ENCODE assay signal across 8 cellular contexts in the genomic region with DNA sequence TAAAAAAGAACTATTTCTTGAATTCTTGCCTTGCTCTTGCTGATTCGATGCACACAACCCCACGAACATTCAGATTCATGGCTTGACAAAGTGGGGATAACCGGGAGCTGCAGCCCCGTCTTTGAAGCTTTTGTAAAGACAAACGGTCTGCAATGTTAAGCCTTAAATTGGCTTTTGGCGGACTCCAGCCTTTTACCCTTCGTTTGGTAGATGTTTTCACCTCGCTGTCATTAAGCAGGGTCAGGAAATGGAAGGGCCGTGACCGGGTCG. TPM values are rescaled to one million over a fixed set of nuclear protein-coding genes. Genes with fewer than 3 reads are reported as not detected.
A peak's percentile ranks its signal among the peaks of the same experiment; 100 is the strongest.
DNase-seq lines count a peak whose midpoint lies in the region; ATAC-seq and TF ChIP-seq lines count a peak whose summit lies in the region.

No MANE protein-coding gene starts in this region.

- peak overlapping the region; percentile 96 to 99 (median 98) for H3K27ac Mint-ChIP-seq in CD8-positive, alpha-beta memory T cell

- peaks cover 33 to 65% (median 49%) of the 10 kb centered on the region in 3 donors for H3K4me1 Mint-ChIP-seq in CD8-positive, alpha-beta memory T cell

- no peak for TF ChIP-seq POLR2A in lower leg skin (IDR thresholded peaks at IDR 0.05)
- no peak for TF ChIP-seq POLR2A in tibial nerve (IDR thresholded peaks at IDR 0.05)

- peaks cover 26% of the 10 kb centered on the region for H3K4me1 ChIP-seq in CD8-positive, alpha-beta memory T cell (ENCODE audit: insufficient read depth, low read length)
- H3K4me1 ChIP-seq in HUES64 (ENCODE audit: insufficient read depth, low read length) (0 out of 2 replicates have a peak, but pooled peaks cover 4% of the 10 kb centered on the region), tibial nerve (peaks cover 0 to 32% (median 13%) of the 10 kb centered on the region in 4 donors)

- peak overlapping the region; percentile 92 to 99 (median 97) for H3K4me3 Mint-ChIP-seq in CD8-positive, alpha-beta memory T cell

- H3K9me3 ChIP-seq in CD8-positive, alpha-beta memory T cell (ENCODE audit: low read length): no peaks in the 10 kb centered on the region
- H3K9me3 ChIP-seq in HUES64 (ENCODE audit: insufficient read depth, low read depth, low read length) (no peaks in the 10 kb centered on the region), tibial nerve (no peaks in the 10 kb centered on the region)

- H3K36me3 Mint-ChIP-seq in CD8-positive, alpha-beta memory T cell: peaks cover 0 to 31% (median 7%) of the 10 kb centered on the region in 3 donors

- no peak for DNase-seq in CD8-positive, alpha-beta memory T cell
- DNase-seq in astrocyte of the spinal cord (ENCODE audit: low read depth, low spot score) (peak; percentile 37), lower leg skin (ENCODE audit: low spot score in 2 of 2) (no peak), tibial nerve (ENCODE audit: low spot score in 2 of 2) (peak in 1 of 2 donors; percentile 12), NCI-H2081 treated with DMSO at 0.1 percent for 48 hours (lab: John Stamatoyannopoulos, UW) (no peak), HuH-7 (ENCODE audit: low spot score) (no peak)

- intact Hi-C loops in lower leg skin (cut with DNase I; ENCODE audit: low total_unique reads): no loop called here

- in situ Hi-C loops in astrocyte of the spinal cord (cut with HindIII; ENCODE audit: low sequenced_read_pairs): no loop called here

- CTCF ChIA-PET in CD8-positive, alpha-beta memory T cell (lab: Charles Lee): interaction anchor here (1.0 to 1.3 kb wide), 3 partner anchors 17 to 294 kb away, joined by 4 read pairs; no protein-coding TSS in a partner anchor

- H3K4me3 ChIP-seq in CD8-positive, alpha-beta memory T cell (ENCODE audit: low read length): peak overlapping the region; percentile 79
- peak overlapping the region; percentile 94 for H3K4me3 ChIP-seq in HUES64 (ENCODE audit: low read length)
- H3K4me3 ChIP-seq in astrocyte of the spinal cord (ENCODE audit: low read depth, low read length): peak overlapping the region; percentile 68
- peak overlapping the region; percentile 80 for H3K4me3 ChIP-seq in lower leg skin (ENCODE audit: low read depth, poor library complexity, severe bottlenecking)
- peak overlapping the region; percentile 60 to 75 (median 72) for H3K4me3 ChIP-seq in tibial nerve

- 1% methylated on average over 11 of the region's 11 CpGs for WGBS in HUES64
- 0 to 2% methylated on average over 8 to 9 of the region's 11 CpGs for WGBS in lower leg skin, 2 donors
- WGBS in tibial nerve, 2 donors: 0% methylated on average over 10 to 11 of the region's 11 CpGs

- H3K9ac ChIP-seq in HUES64 (ENCODE audit: low read depth, low read length): peak overlapping the region; percentile 76

- POLR2A ChIA-PET in CD8-positive, alpha-beta memory T cell (lab: Charles Lee): interaction anchor here (0.8 to 1.8 kb wide), 6 partner anchors 16 to 735 kb away, joined by 3 to 33 read pairs (median 4); partner anchors contain the start of genes C15orf61 and FEM1B

- TF ChIP-seq CTCF in astrocyte of the spinal cord (IDR thresholded peaks at IDR 0.05; ENCODE audit: low read depth, low read length) (no peak), lower leg skin (IDR thresholded peaks at IDR 0.05) (no peak), tibial nerve (IDR thresholded peaks at IDR 0.05) (no peak)

- no peaks in the 10 kb centered on the region for H3K27me3 Mint-ChIP-seq in CD8-positive, alpha-beta memory T cell

- peaks cover 7% of the 10 kb centered on the region for H3K36me3 ChIP-seq in CD8-positive, alpha-beta memory T cell (ENCODE audit: insufficient read depth, low read length)
- H3K36me3 ChIP-seq in HUES64 (ENCODE audit: insufficient read depth, low read length): peaks cover 2% of the 10 kb centered on the region; the same call in 1 of the 2 replicates
- H3K36me3 ChIP-seq in tibial nerve: peaks cover 0 to 12% (median 0%) of the 10 kb centered on the region in 3 donors

- TF ChIP-seq EP300 in tibial nerve (IDR thresholded peaks at IDR 0.05): no peak

- ATAC-seq in GM18511 (IDR thresholded peaks at IDR 0.05; ENCODE audit: unreplicated experiment): no peak

- no peaks in the 10 kb centered on the region for H3K27me3 ChIP-seq in CD8-positive, alpha-beta memory T cell (ENCODE audit: insufficient read depth, low read length, poor library complexity, severe bottlenecking)
- H3K27me3 ChIP-seq in HUES64 (ENCODE audit: insufficient read depth, low read length): no peaks in the 10 kb centered on the region
- no peaks in the 10 kb centered on the region for H3K27me3 ChIP-seq in tibial nerve

- H3K27ac ChIP-seq in CD8-positive, alpha-beta memory T cell (ENCODE audit: low read depth, low read length): peak overlapping the region; percentile 81
- no peak overlapping the region; the same call in 1 of the 2 replicates for H3K27ac ChIP-seq in HUES64 (ENCODE audit: low read depth, low read length)
- H3K27ac ChIP-seq in tibial nerve: peak overlapping the region; percentile 61 to 90 (median 82)

- no peaks in the 10 kb centered on the region for H3K9me3 Mint-ChIP-seq in CD8-positive, alpha-beta memory T cell

RNA-seq across cellular contexts. Expression of gene MAP2K5, which starts 0.4 kb away (rescaled TPM):
- 10 to 100 TPM; 20.1 to 21.4 TPM for total RNA-seq in CD8-positive, alpha-beta memory T cell
- 20.0 TPM for polyA plus RNA-seq in CD8-positive, alpha-beta memory T cell
- 11.9 TPM for polyA plus RNA-seq in HUES64 (2013, experiment 1 of 2)
- polyA plus RNA-seq in HUES64 (2013, experiment 2 of 2): 22.9 TPM
- total RNA-seq in lower leg skin (10 to 100 TPM in 1 of 4 donors, 1 to 10 TPM in 3; 8.0 to 14.0 (median 9.1) TPM), tibial nerve (10 to 100 TPM; 10.2 to 13.8 (median 11.9) TPM)

RNA-seq across cellular contexts. Expression of gene C15orf61, which starts 21.2 kb away (rescaled TPM):
- 1 to 10 TPM; 5.1 to 5.7 TPM for total RNA-seq in CD8-positive, alpha-beta memory T cell
- polyA plus RNA-seq in CD8-positive, alpha-beta memory T cell: 10.5 TPM
- polyA plus RNA-seq in HUES64 (2013, experiment 1 of 2): 1.3 TPM
- polyA plus RNA-seq in HUES64 (2013, experiment 2 of 2): 2.5 TPM
- total RNA-seq in lower leg skin: 10 to 100 TPM in 3 of 4 donors, 1 to 10 TPM in 1; 8.2 to 19.0 (median 13.5) TPM
- 1 to 10 TPM; 6.5 to 8.5 (median 7.3) TPM for total RNA-seq in tibial nerve
